24 cellular contexts compared by ENCODE assay signal in the genomic region with DNA sequence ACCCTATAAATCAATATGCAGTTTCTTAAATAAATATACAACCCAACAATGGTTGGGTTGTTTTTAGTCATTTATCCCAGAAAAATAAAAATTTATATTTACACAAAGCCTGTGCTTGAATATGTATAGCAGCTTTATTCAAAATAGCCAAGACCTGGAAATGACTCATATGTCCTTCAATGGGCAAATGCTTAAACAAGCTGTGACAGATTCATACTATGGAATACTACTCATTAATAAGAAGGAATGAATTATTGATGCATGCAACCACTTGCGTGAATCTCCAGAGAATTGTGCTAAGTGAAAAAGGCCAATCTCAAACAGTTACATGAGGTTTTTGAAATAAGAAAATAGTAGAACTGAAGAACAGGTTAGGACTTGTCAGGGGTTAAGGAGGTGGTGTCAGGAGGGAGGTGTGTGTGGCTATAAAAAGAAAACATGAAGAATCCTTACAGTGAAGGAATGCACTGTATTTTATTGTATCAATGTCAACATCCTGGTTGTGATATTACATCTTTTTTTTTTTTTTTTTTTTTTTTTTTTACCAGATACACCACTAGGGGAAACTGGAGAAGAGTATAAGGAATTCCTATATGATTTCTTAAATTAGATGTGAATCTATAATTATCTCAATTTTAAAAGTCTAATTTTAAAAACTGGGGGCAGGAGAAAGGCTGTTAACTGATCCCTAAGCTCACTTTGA.
DNase-seq lines count a peak whose midpoint lies in the region; ATAC-seq, FAIRE-seq and TF ChIP-seq lines count a peak whose summit lies in the region.
"Had no signal": no experiment of that assay in that cellular context is flagged by ENCODE, and none has a peak within 500 bp of the region (broad histone marks: within the 10 kb centered on the region; RNA-seq: fewer than 3 reads in every experiment).

No MANE protein-coding gene starts in this region.

- H2AFZ ChIP-seq in GM12878 (ENCODE audit: control insufficient read depth, low read depth, low read length), result no peak overlapping the region

- H3K9me3 ChIP-seq in GM12878 (replicated peaks; ENCODE audit: control insufficient read depth, insufficient read depth, low read length), result peaks cover 13% of the 10 kb centered on the region; the same call in 2 of the 3 replicates
- H3K9me3 ChIP-seq in lower lobe of right lung, result no peaks in the 10 kb centered on the region
- H3K9me3 ChIP-seq: right atrium auricular region, SJSA1, tibial nerve had no signal

- peaks cover 17% of the 10 kb centered on the region for H3K36me3 Mint-ChIP-seq in stimulated activated naive CD8-positive, alpha-beta T cell treated with anti-CD3 and anti-CD28 coated beads, Interleukin-15, Interleukin-2, amounts not matched to agents 100 ng/mL and 50 ng/mL, for 24 hours (ENCODE audit: low read depth)
- no peaks in the 10 kb centered on the region for H3K36me3 Mint-ChIP-seq in glutamatergic neuron (ENCODE audit: unreplicated experiment)
- H3K36me3 Mint-ChIP-seq: stimulated activated effector memory CD8-positive, alpha-beta T cell treated with anti-CD3 and anti-CD28 coated beads, Interleukin-12 subunit alpha, Interleukin-12 subunit beta, amount 100 ng/mL, for 72 hours had no signal

- no peaks in the 10 kb centered on the region for H3K27me3 Mint-ChIP-seq in stimulated activated naive CD8-positive, alpha-beta T cell treated with anti-CD3 and anti-CD28 coated beads, Interleukin-15, Interleukin-2, amounts not matched to agents 100 ng/mL and 50 ng/mL, for 24 hours
- no peaks in the 10 kb centered on the region for H3K27me3 Mint-ChIP-seq in stimulated activated naive CD8-positive, alpha-beta T cell treated with anti-CD3 and anti-CD28 coated beads, Interleukin-15, amount 100 ng/mL, for 72 hours
- H3K27me3 Mint-ChIP-seq in glutamatergic neuron (ENCODE audit: unreplicated experiment), result no peaks in the 10 kb centered on the region

- POLR2A ChIA-PET in GM12878 (lab: Charles Lee), result no interaction called here

- no peak overlapping the region for H3K9ac ChIP-seq in GM12878 (ENCODE audit: control insufficient read depth, insufficient read depth, low read length)

- 100% methylated on average over 1 of the region's 1 CpG for WGBS in GM12878 (ENCODE audit: insufficient coverage, insufficient replicate concordance, low lambda C conversion rate, missing lambda C conversion rate)

- no peak for DNase-seq in stimulated activated naive CD8-positive, alpha-beta T cell treated with anti-CD3 and anti-CD28 coated beads, Interleukin-15, amount 100 ng/mL, for 72 hours
- DNase-seq in GM12878 (ENCODE audit: low read depth, low spot score) (no peak), glutamatergic neuron (no peak), NCI-H187 treated with DMSO at 0.1 percent for 48 hours (lab: John Stamatoyannopoulos, UW) (no peak), lower lobe of right lung (no peak)
- DNase-seq: ACHN; activated CD4-positive, CD25-positive, alpha-beta regulatory T cell; activated CD8-positive, alpha-beta memory T cell treated with anti-CD3 and anti-CD28 coated beads for 24 hours; effector CD4-positive, alpha-beta T cell; hypothalamus; NCI-H2081 treated with DMSO at 0.1 percent for 48 hours; NCI-H526 treated with DMSO at 0.1 percent for 48 hours had no signal

- H3K4me1 Mint-ChIP-seq in stimulated activated naive CD8-positive, alpha-beta T cell treated with anti-CD3 and anti-CD28 coated beads, Interleukin-15, Interleukin-2, amounts not matched to agents 100 ng/mL and 50 ng/mL, for 24 hours (ENCODE audit: low read depth), result peaks cover 63% of the 10 kb centered on the region
- H3K4me1 Mint-ChIP-seq in stimulated activated naive CD8-positive, alpha-beta T cell treated with anti-CD3 and anti-CD28 coated beads, Interleukin-15, amount 100 ng/mL, for 72 hours, result peaks cover 41% of the 10 kb centered on the region
- H3K4me1 Mint-ChIP-seq in glutamatergic neuron (ENCODE audit: low read depth, unreplicated experiment), result no peaks in the 10 kb centered on the region

- no peaks in the 10 kb centered on the region for H3K79me2 ChIP-seq in GM12878 (ENCODE audit: control insufficient read depth, insufficient read depth, low read length)

- SMC1A ChIA-PET in GM12878 (lab: Charles Lee; ENCODE audit: uncharacterized antibody, unreplicated experiment), result interaction anchor here (0.9 to 3.1 kb wide), 5 partner anchors 9 to 126 kb away, joined by 3 to 13 read pairs (median 4); no protein-coding TSS in a partner anchor

- TF ChIP-seq CTCF in GM12878 (IDR thresholded peaks at IDR 0.05 in 2 of 3, conservative IDR thresholded peaks at IDR 0.05 in 1 of 3; ENCODE audit: control insufficient read depth in 2 of 3, extremely low read depth in 1 of 3, insufficient read depth in 1 of 3, low read depth in 3 of 3, low read length in 3 of 3), result no peak
- peak; percentile 26 for TF ChIP-seq CTCF in glutamatergic neuron (IDR thresholded peaks at IDR 0.05; ENCODE audit: partially characterized antibody, unreplicated experiment)
- TF ChIP-seq CTCF in lower lobe of right lung (IDR thresholded peaks at IDR 0.05), result no peak

- H3K4me3 ChIP-seq in GM12878, result no peak overlapping the region
- H3K4me3 ChIP-seq in lower lobe of right lung, result no peak overlapping the region
- H3K4me3 ChIP-seq: cardiac muscle cell, K562, right atrium auricular region, SJSA1, tibial nerve had no signal

- H3K4me3 Mint-ChIP-seq in stimulated activated naive CD8-positive, alpha-beta T cell treated with anti-CD3 and anti-CD28 coated beads, Interleukin-15, Interleukin-2, amounts not matched to agents 100 ng/mL and 50 ng/mL, for 24 hours, result peak overlapping the region; percentile 31
- no peak overlapping the region for H3K4me3 Mint-ChIP-seq in stimulated activated naive CD8-positive, alpha-beta T cell treated with anti-CD3 and anti-CD28 coated beads, Interleukin-15, amount 100 ng/mL, for 72 hours
- no peak overlapping the region for H3K4me3 Mint-ChIP-seq in glutamatergic neuron (ENCODE audit: unreplicated experiment)
- H3K4me3 Mint-ChIP-seq: activated T-helper 1 cell treated with anti-CD3 and anti-CD28 coated beads, Interleukin-12 subunit alpha, Interleukin-12 subunit beta, Interleukin-2, Interleukin-4 antibody, amounts not matched to agents 30 ng/mL and 10 ng/mL and 1 ng/mL, durations not matched to agents 14 hours and 24 hours and 36 hours; stimulated activated effector memory CD8-positive, alpha-beta T cell treated with anti-CD3 and anti-CD28 coated beads, Interleukin-12 subunit alpha, Interleukin-12 subunit beta, amount 100 ng/mL, for 72 hours; T-helper 2 cell treated with Interferon-gamma antibody and Interleukin-4, amounts not matched to agents 5 μg/mL and 100 μg/mL, for 36 hours had no signal

- peaks cover 6% of the 10 kb centered on the region for H3K9me3 Mint-ChIP-seq in stimulated activated naive CD8-positive, alpha-beta T cell treated with anti-CD3 and anti-CD28 coated beads, Interleukin-15, Interleukin-2, amounts not matched to agents 100 ng/mL and 50 ng/mL, for 24 hours
- peaks cover 29 to 37% of the 10 kb centered on the region in 2 donors for H3K9me3 Mint-ChIP-seq in stimulated activated naive CD8-positive, alpha-beta T cell treated with anti-CD3 and anti-CD28 coated beads, Interleukin-15, amount 100 ng/mL, for 72 hours
- no peaks in the 10 kb centered on the region for H3K9me3 Mint-ChIP-seq in glutamatergic neuron (ENCODE audit: unreplicated experiment)

- H4K20me1 ChIP-seq in GM12878 (ENCODE audit: control insufficient read depth, insufficient read depth), result no peaks in the 10 kb centered on the region

- intact Hi-C loops in GM12878 (cut with micrococcal nuclease; ENCODE audit: unreplicated experiment) (no loop called here), lower lobe of right lung (cut with DNase I) (no loop called here)

- no peak for TF ChIP-seq POLR2A in GM12878 (IDR thresholded peaks at IDR 0.05; ENCODE audit: low read depth, low read length)

- TF ChIP-seq RAD21 in GM12878 (IDR thresholded peaks at IDR 0.05; ENCODE audit: insufficient read depth, low read depth, low read length), result no peak

- H3K36me3 ChIP-seq in GM12878 (ENCODE audit: control insufficient read depth in 2 of 2, insufficient read depth in 2 of 2, low read length in 1 of 2) (no peaks in the 10 kb centered on the region), lower lobe of right lung (no peaks in the 10 kb centered on the region)
- H3K36me3 ChIP-seq: cardiac muscle cell, right atrium auricular region, SJSA1, tibial nerve had no signal

- H3K4me2 ChIP-seq in GM12878 (ENCODE audit: control insufficient read depth, insufficient read depth), result no peak overlapping the region

- H3K27me3 ChIP-seq in GM12878 (replicated peaks in 1 of 2; ENCODE audit: control insufficient read depth in 2 of 2, insufficient read depth in 2 of 2, low read length in 1 of 2) (no peaks in the 10 kb centered on the region), lower lobe of right lung (ENCODE audit: low read depth) (no peaks in the 10 kb centered on the region)
- H3K27me3 ChIP-seq: cardiac muscle cell, right atrium auricular region, SJSA1, tibial nerve had no signal

- H3K27ac Mint-ChIP-seq in stimulated activated naive CD8-positive, alpha-beta T cell treated with anti-CD3 and anti-CD28 coated beads, Interleukin-15, Interleukin-2, amounts not matched to agents 100 ng/mL and 50 ng/mL, for 24 hours, result peak overlapping the region; percentile 81
- no peak overlapping the region for H3K27ac Mint-ChIP-seq in stimulated activated naive CD8-positive, alpha-beta T cell treated with anti-CD3 and anti-CD28 coated beads, Interleukin-15, amount 100 ng/mL, for 72 hours
- no peak overlapping the region for H3K27ac Mint-ChIP-seq in glutamatergic neuron (ENCODE audit: unreplicated experiment)
- H3K27ac Mint-ChIP-seq: activated T-helper 1 cell treated with anti-CD3 and anti-CD28 coated beads, Interleukin-12 subunit alpha, Interleukin-12 subunit beta, Interleukin-2, Interleukin-4 antibody, amounts not matched to agents 30 ng/mL and 10 ng/mL and 1 ng/mL, durations not matched to agents 14 hours and 24 hours and 36 hours; T-helper 2 cell treated with Interferon-gamma antibody and Interleukin-4, amounts not matched to agents 5 μg/mL and 100 μg/mL, for 36 hours had no signal

- TF ChIP-seq EP300 in GM12878 (IDR thresholded peaks at IDR 0.05; ENCODE audit: borderline replicate concordance in 1 of 2, control insufficient read depth in 1 of 2, low read depth in 2 of 2, low read length in 2 of 2), result no peak

- in situ Hi-C loops in GM12878 (cut with MboI), result no loop called here

- no peak for FAIRE-seq in GM12878 (lab: Jason Lieb, UNC)
- FAIRE-seq: GM19239, K562 had no signal

- CTCF ChIA-PET in GM12878 (lab: Yijun Ruan, JAX), result interaction anchor here (1.2 to 1.3 kb wide), 2 partner anchors 15 to 60 kb away, joined by 3 read pairs; no protein-coding TSS in a partner anchor

- H3K27ac ChIP-seq in GM12878 (ENCODE audit: control insufficient read depth, insufficient read depth), result no peak overlapping the region
- no peak overlapping the region for H3K27ac ChIP-seq in lower lobe of right lung
- H3K27ac ChIP-seq: cardiac muscle cell, right atrium auricular region, SJSA1, tibial nerve had no signal

- peaks cover 11% of the 10 kb centered on the region for H3K4me1 ChIP-seq in GM12878 (ENCODE audit: control insufficient read depth, insufficient read depth, low read length)
- peaks cover 9% of the 10 kb centered on the region for H3K4me1 ChIP-seq in lower lobe of right lung
- H3K4me1 ChIP-seq: right atrium auricular region had no signal

- RAD21 ChIA-PET in GM12878 (lab: Charles Lee; ENCODE audit: unreplicated experiment), result no interaction called here

- BruUV-seq in GM12878 (replicated peaks; lab: Mats Ljungman, UMichigan), result no TSS peak

- no peak for ATAC-seq in stimulated activated naive CD8-positive, alpha-beta T cell treated with anti-CD3 and anti-CD28 coated beads, Interleukin-15, amount 100 ng/mL, for 72 hours
- ATAC-seq in GM12878 (no peak), lower lobe of right lung (no peak), HG02973 (IDR thresholded peaks at IDR 0.05; ENCODE audit: unreplicated experiment) (no peak), HG02840 (IDR thresholded peaks at IDR 0.05; ENCODE audit: low FRiP score, unreplicated experiment) (no peak)
- ATAC-seq: K562; stimulated activated effector memory CD8-positive, alpha-beta T cell treated with anti-CD3 and anti-CD28 coated beads, Interleukin-12 subunit alpha, Interleukin-12 subunit beta, amount 100 ng/mL, for 72 hours had no signal
